ENCODE assay signal across 1 cellular context in genomic region chr5:59648949-59649921, GRCh38.
TF ChIP-seq lines count a peak whose summit lies in the region.

No MANE protein-coding gene starts in this region.

TF ChIP-seq in K562, 482 proteins besides CTCF, POLR2A, EP300 and RAD21 (continued from another document):
- TF ChIP-seq MGA (IDR thresholded peaks at IDR 0.05) (no peak), HDAC2 (IDR thresholded peaks at IDR 0.05) (no peak), CXXC5 (CRISPR knock-in tag; IDR thresholded peaks at IDR 0.05) (no peak)
